In genomic region chr17:50209472-50210248, GRCh38 we compare ENCODE assay signal across 9 cellular contexts. TPM values are rescaled to one million over a fixed set of nuclear protein-coding genes. Genes with fewer than 3 reads are reported as not detected.
DNase-seq lines count a peak whose midpoint lies in the region; ATAC-seq, FAIRE-seq and TF ChIP-seq lines count a peak whose summit lies in the region.
"Had no signal": no experiment of that assay in that cellular context is flagged by ENCODE, and none has a peak within 500 bp of the region (broad histone marks: within the 10 kb centered on the region; RNA-seq: fewer than 3 reads in every experiment).

No MANE protein-coding gene starts in this region.

- H3K4me1 ChIP-seq in right cardiac atrium (ENCODE audit: control insufficient read depth, insufficient read depth, low read length), result peaks cover 2% of the 10 kb centered on the region

- peak overlapping the region; percentile 80 for H3K27ac ChIP-seq in right cardiac atrium (ENCODE audit: low read length)

- no peak for TF ChIP-seq CTCF in WI38 (IDR thresholded peaks at IDR 0.05; ENCODE audit: low read depth, low read length)

- H3K4me3 ChIP-seq in WI38 (ENCODE audit: low read depth, low read length) (peak overlapping the region; percentile 56), right cardiac atrium (ENCODE audit: low read length) (no peak overlapping the region), skeletal muscle cell (ENCODE audit: low read depth, low read length) (peak overlapping the region; percentile 31)

- H3K27me3 ChIP-seq in right cardiac atrium (ENCODE audit: control insufficient read depth, insufficient read depth), result no peaks in the 10 kb centered on the region

- 42% methylated on average over 16 of the region's 16 CpGs for WGBS in right cardiac atrium

- peak; percentile 83 for FAIRE-seq in G401.6 (lab: Jason Lieb, UNC)

- intact Hi-C loops in right cardiac atrium (cut with DNase I), result no loop called here

- DNase-seq in right cardiac atrium (peak; percentile 94 to 97 (median 96)), skeletal muscle cell (ENCODE audit: low read depth) (peak; percentile 100)
- DNase-seq in stimulated activated CD4-positive, alpha-beta T cell treated with anti-CD3 and anti-CD28 coated beads, Interleukin-4, amount 100 ng/mL, for 1 hour, result no peak
- no peak for DNase-seq in activated CD4-positive, alpha-beta T cell treated with anti-CD3 and anti-CD28 coated beads for 1 hour

- ATAC-seq in right cardiac atrium (peak; percentile 91 to 95), GM18502 (IDR thresholded peaks at IDR 0.05; ENCODE audit: poor library complexity, unreplicated experiment) (no peak), HG03039 (IDR thresholded peaks at IDR 0.05; ENCODE audit: unreplicated experiment) (no peak)

- H3K9me3 ChIP-seq in right cardiac atrium (ENCODE audit: control insufficient read depth, low read length), result no peaks in the 10 kb centered on the region

RNA-seq across cellular contexts. Expression of gene COL1A1, which starts 8.2 kb away (rescaled TPM):
- total RNA-seq in right cardiac atrium, result 100 to 1,000 TPM in 1 of 4 donors, 10 to 100 TPM in 3; 58.4 to 138 (median 74.3) TPM
- 24.8 TPM for polyA plus RNA-seq in right cardiac atrium

RNA-seq across cellular contexts. Expression of gene SGCA, which starts 43.9 kb away (rescaled TPM):
- total RNA-seq in right cardiac atrium, result 100 to 1,000 TPM; 127 to 150 (median 133) TPM
- 156 TPM for polyA plus RNA-seq in right cardiac atrium
- total RNA-seq: lung microvascular endothelial cell had no signal

RNA-seq across cellular contexts. Expression of gene PPP1R9B, which starts 59.2 kb away (rescaled TPM):
- 10 to 100 TPM; 33.2 to 40.7 (median 36.1) TPM for total RNA-seq in right cardiac atrium
- polyA plus RNA-seq in right cardiac atrium, result 26.5 TPM

Comparison
In these comparisons a context has a peak if more than half of its experiments do, and no peak if none do; other contexts are left out.
1. ATAC-seq: peak in right cardiac atrium (2 of 2); none in GM18502 (single experiment) and HG03039 (single experiment).
2. DNase-seq: peak in right cardiac atrium (3 of 3) and skeletal muscle cell (single experiment); none in stimulated activated CD4-positive, alpha-beta T cell treated with anti-CD3 and anti-CD28 coated beads, Interleukin-4, amount 100 ng/mL, for 1 hour (single experiment) and activated CD4-positive, alpha-beta T cell treated with anti-CD3 and anti-CD28 coated beads for 1 hour (single experiment).